In genomic region chr13:30481241-30481760, GRCh38 we compare ENCODE assay signal across 1 cellular context.
TF ChIP-seq lines count a peak whose summit lies in the region.

No MANE protein-coding gene starts in this region.

TF ChIP-seq in WTC11, 78 proteins besides CTCF, POLR2A, EP300 and RAD21 (continued from another document):
- no peak for TF ChIP-seq E2F4 (CRISPR knock-in tag; IDR thresholded peaks at IDR 0.05; ENCODE audit: borderline replicate concordance, low read depth)
- no peak for TF ChIP-seq ATF2 (CRISPR knock-in tag; IDR thresholded peaks at IDR 0.05; ENCODE audit: borderline replicate concordance, low read depth)
- TF ChIP-seq TCF7 (CRISPR knock-in tag; IDR thresholded peaks at IDR 0.05; ENCODE audit: low read depth), result no peak
- TF ChIP-seq KAT7 (CRISPR knock-in tag; IDR thresholded peaks at IDR 0.05; ENCODE audit: borderline replicate concordance), result no peak
- TF ChIP-seq ETV6 (CRISPR knock-in tag; IDR thresholded peaks at IDR 0.05), result no peak
- TF ChIP-seq JUN (CRISPR knock-in tag; IDR thresholded peaks at IDR 0.05), result no peak
- TF ChIP-seq E2F1 (CRISPR knock-in tag; IDR thresholded peaks at IDR 0.05), result no peak
- no peak for TF ChIP-seq CBFB (CRISPR knock-in tag; IDR thresholded peaks at IDR 0.05; ENCODE audit: low read depth)
